Comparison of ENCODE assay signal across 14 cellular contexts in genomic region chr18:35456181-35456850, GRCh38. TPM values are rescaled to one million over a fixed set of nuclear protein-coding genes. Genes with fewer than 3 reads are reported as not detected.
DNase-seq lines count a peak whose midpoint lies in the region; ATAC-seq, FAIRE-seq and TF ChIP-seq lines count a peak whose summit lies in the region.
"Had no signal": no experiment of that assay in that cellular context is flagged by ENCODE, and none has a peak within 500 bp of the region (broad histone marks: within the 10 kb centered on the region; RNA-seq: fewer than 3 reads in every experiment).

No MANE protein-coding gene starts in this region.

- H3K23ac ChIP-seq in H9 (ENCODE audit: insufficient read length, low read depth, low read length): no peak overlapping the region

- no peak overlapping the region for H3T11ph ChIP-seq in H9 (ENCODE audit: low read length)

- no peak overlapping the region for H3K4me3 Mint-ChIP-seq in H9
- H3K4me3 Mint-ChIP-seq: central memory CD8-positive, alpha-beta T cell had no signal

- no peak overlapping the region for H2BK5ac ChIP-seq in H9 (ENCODE audit: insufficient read length, low read length)

- no peak overlapping the region for H2BK120ac ChIP-seq in H9 (ENCODE audit: low read depth, low read length, poor library complexity, severe bottlenecking)

- FAIRE-seq in A549 (lab: Jason Lieb, UNC) (no peak), endothelial cell of umbilical vein (lab: Jason Lieb, UNC) (peak; percentile 83)
- FAIRE-seq: D721Med had no signal

- H4K5ac ChIP-seq in H9 (ENCODE audit: insufficient read length, low read depth, low read length): no peak overlapping the region

- no peaks in the 10 kb centered on the region for H3F3A ChIP-seq in PC-3 (ENCODE audit: low read length, unreplicated experiment)

- no peaks in the 10 kb centered on the region for H3K9me2 ChIP-seq in PC-3 (replicated peaks; ENCODE audit: low read length)

- no peak overlapping the region for H2BK12ac ChIP-seq in H9 (ENCODE audit: insufficient read length, low read depth, low read length)

- POLR2A ChIA-PET in A549 (lab: Yijun Ruan, JAX): interaction anchor here (1.0 to 1.4 kb wide), 3 partner anchors 20 to 124 kb away, joined by 3 to 5 read pairs (median 3); partner anchors contain the start of gene INO80C
- POLR2A ChIA-PET in PC-3 (lab: Charles Lee; ENCODE audit: unreplicated experiment): interaction anchor here (0.6 kb wide), 2 partner anchors 11 to 20 kb away, joined by 3 to 5 read pairs; no protein-coding TSS in a partner anchor
- POLR2A ChIA-PET in endothelial cell of umbilical vein (lab: Charles Lee): interaction anchor here (0.7 kb wide), 1 partner anchor 637 kb away, joined by 7 read pairs; no protein-coding TSS in a partner anchor

- no peak for TF ChIP-seq EP300 in A549 (IDR thresholded peaks at IDR 0.05)

- H3K4me3 ChIP-seq in A549 (no peak overlapping the region), PC-3 (ENCODE audit: low read length) (no peak overlapping the region), endothelial cell of umbilical vein (replicated peaks in 1 of 3; ENCODE audit: insufficient read depth in 1 of 3, low read depth in 1 of 3, low read length in 3 of 3) (no peak overlapping the region), muscle layer of colon (ENCODE audit: low read depth in 1 of 2, low read length in 2 of 2) (no peak overlapping the region)
- H3K4me3 ChIP-seq: vagina had no signal

- H3K79me2 ChIP-seq in PC-3 (ENCODE audit: low read length) (no peaks in the 10 kb centered on the region), endothelial cell of umbilical vein (ENCODE audit: control insufficient read depth, insufficient read depth, low read length) (peaks cover 30% of the 10 kb centered on the region), H9 (ENCODE audit: insufficient read depth, low read length) (no peaks in the 10 kb centered on the region)

- H2AFZ ChIP-seq in PC-3 (ENCODE audit: low read length): peak overlapping the region; percentile 45; the same call in 1 of the 2 replicates
- H2AFZ ChIP-seq in endothelial cell of umbilical vein (ENCODE audit: low read depth, low read length): no peak overlapping the region
- no peak overlapping the region for H2AFZ ChIP-seq in H9 (ENCODE audit: low read length)

- H3K4me1 Mint-ChIP-seq in H9: peaks cover 13 to 14% of the 10 kb centered on the region in 2 experiments
- H3K4me1 Mint-ChIP-seq: central memory CD8-positive, alpha-beta T cell had no signal

- WGBS in A549 (ENCODE audit: missing lambda C conversion rate): 26% methylated on average over 10 of the region's 10 CpGs
- WGBS in H9 (ENCODE audit: extremely low coverage, insufficient read length, low lambda C conversion rate): no CpG with 5 or more reads among the region's 10 CpGs

- H3K14ac ChIP-seq in H9 (ENCODE audit: insufficient read depth, low read length): no peak overlapping the region

- no peak overlapping the region for H2BK15ac ChIP-seq in H9 (ENCODE audit: low read depth, low read length)

- no peaks in the 10 kb centered on the region for H3K23me2 ChIP-seq in H9 (ENCODE audit: insufficient read length, low read depth, low read length, poor library complexity, severe bottlenecking)

- peaks cover 71% of the 10 kb centered on the region for H3K4me1 ChIP-seq in A549
- peaks cover 53% of the 10 kb centered on the region for H3K4me1 ChIP-seq in PC-3 (ENCODE audit: insufficient read depth, low read length)
- H3K4me1 ChIP-seq in endothelial cell of umbilical vein (ENCODE audit: control insufficient read depth, extremely low read depth, insufficient read depth, low read length): peaks cover 60% of the 10 kb centered on the region
- H3K4me1 ChIP-seq in muscle layer of colon (ENCODE audit: insufficient read depth, low read length): peaks cover 47% of the 10 kb centered on the region
- peaks cover 7% of the 10 kb centered on the region; the same call in 1 of the 2 replicates for H3K4me1 ChIP-seq in H9 (ENCODE audit: insufficient read depth, low read length)

- TF ChIP-seq CTCF in A549 (IDR thresholded peaks at IDR 0.05) (no peak), PC-3 (conservative IDR thresholded peaks at IDR 0.05; ENCODE audit: low read depth, low read length) (no peak), endothelial cell of umbilical vein (IDR thresholded peaks at IDR 0.05; ENCODE audit: extremely low read depth in 1 of 2, insufficient read depth in 1 of 2, low read depth in 1 of 2, low read length in 2 of 2) (no peak), H9 (conservative IDR thresholded peaks at IDR 0.05) (no peak)

- H3K9ac ChIP-seq in PC-3 (ENCODE audit: low read length) (no peak overlapping the region), endothelial cell of umbilical vein (replicated peaks; ENCODE audit: extremely low read depth, insufficient read depth, low read length) (peak overlapping the region; percentile 33), muscle layer of colon (ENCODE audit: low read length) (no peak overlapping the region), H9 (ENCODE audit: extremely low read depth, insufficient read length, low read length) (no peak overlapping the region)

- H4K20me1 ChIP-seq in PC-3 (ENCODE audit: low read length) (no peaks in the 10 kb centered on the region), endothelial cell of umbilical vein (replicated peaks; ENCODE audit: control insufficient read depth, extremely low read depth, insufficient read depth, low read length) (no peaks in the 10 kb centered on the region), H9 (ENCODE audit: control insufficient read depth, insufficient read depth, insufficient read length) (no peaks in the 10 kb centered on the region)

- H2BK20ac ChIP-seq in H9 (ENCODE audit: low read depth, low read length, poor library complexity, severe bottlenecking): no peak overlapping the region

- no peak overlapping the region for H3K18ac ChIP-seq in H9 (ENCODE audit: insufficient read length, low read depth, low read length)

- no peaks in the 10 kb centered on the region for H3K9me3 Mint-ChIP-seq in H9
- H3K9me3 Mint-ChIP-seq: central memory CD8-positive, alpha-beta T cell had no signal

- TF ChIP-seq RAD21 in A549 (conservative IDR thresholded peaks at IDR 0.05 in 1 of 2, IDR thresholded peaks at IDR 0.05 in 1 of 2): no peak

- no peaks in the 10 kb centered on the region for H3K9me1 ChIP-seq in endothelial cell of umbilical vein (replicated peaks; ENCODE audit: control insufficient read depth, extremely low read depth, insufficient read depth, low read length)

- H3K56ac ChIP-seq in H9 (ENCODE audit: insufficient read length, low read depth, low read length): no peak overlapping the region

- H3K36me3 Mint-ChIP-seq in H9 (ENCODE audit: insufficient read depth in 1 of 3, low read depth in 3 of 3): no peaks in the 10 kb centered on the region

- H3K27me3 ChIP-seq in PC-3 (ENCODE audit: low read length) (no peaks in the 10 kb centered on the region), endothelial cell of umbilical vein (ENCODE audit: control insufficient read depth in 2 of 2, insufficient read depth in 2 of 2, low read length in 2 of 2) (no peaks in the 10 kb centered on the region), muscle layer of colon (ENCODE audit: control insufficient read depth in 1 of 2, insufficient read depth in 2 of 2, low read length in 2 of 2) (no peaks in the 10 kb centered on the region), H9 (ENCODE audit: insufficient read depth, low read length) (no peaks in the 10 kb centered on the region)
- H3K27me3 ChIP-seq: vagina had no signal

- H3K27ac Mint-ChIP-seq in H9: no peak overlapping the region; a peak in 1 of 7 replicates

- H3K27ac ChIP-seq in A549 (peak overlapping the region; percentile 82 to 96), PC-3 (ENCODE audit: low read length) (peak overlapping the region; percentile 84), endothelial cell of umbilical vein (ENCODE audit: insufficient read depth, low read depth, low read length) (peak overlapping the region; percentile 68), muscle layer of colon (ENCODE audit: low read depth, low read length) (peak overlapping the region; percentile 27), H9 (ENCODE audit: insufficient read length, low read depth, low read length) (no peak overlapping the region)
- H3K27ac ChIP-seq: HL-60, vagina had no signal

- TF ChIP-seq POLR2A in A549 (IDR thresholded peaks at IDR 0.05; ENCODE audit: low read length) (no peak), endothelial cell of umbilical vein (IDR thresholded peaks at IDR 0.05; ENCODE audit: low read depth, low read length) (no peak)

- no peak overlapping the region for H3K4ac ChIP-seq in H9 (ENCODE audit: low read depth, low read length)

- H3K79me1 ChIP-seq in H9 (ENCODE audit: insufficient read depth, low read depth, low read length, poor library complexity, severe bottlenecking): no peaks in the 10 kb centered on the region

- H4K8ac ChIP-seq in H9 (replicated peaks; ENCODE audit: insufficient read length, low read depth, low read length): no peak overlapping the region

- peak; percentile 51 to 54; a peak in 3 of 6 replicates for ATAC-seq in A549
- ATAC-seq in PC-3: peak; percentile 6

- dilution Hi-C loops in endothelial cell of umbilical vein (cut with MboI; ENCODE audit: extremely low pct_ligation_motif_present, low sequenced_read_pairs): no loop called here

- H3K9me3 ChIP-seq in A549 (no peaks in the 10 kb centered on the region), PC-3 (ENCODE audit: low read length) (no peaks in the 10 kb centered on the region), endothelial cell of umbilical vein (replicated peaks; ENCODE audit: control insufficient read depth, insufficient read depth, low read length) (no peaks in the 10 kb centered on the region), muscle layer of colon (ENCODE audit: low read length) (no peaks in the 10 kb centered on the region), H9 (ENCODE audit: control insufficient read depth, low read depth, low read length) (no peaks in the 10 kb centered on the region)
- H3K9me3 ChIP-seq: vagina had no signal

- DNase-seq in A549 (ENCODE audit: low read depth in 1 of 2, low spot score in 1 of 2) (peak in 1 of 2 experiments; percentile 75), PC-3 (peak; percentile 39), endothelial cell of umbilical vein (ENCODE audit: low read depth, low spot score) (peak; percentile 75), NCI-H1417 treated with DMSO at 0.1 percent for 48 hours (lab: John Stamatoyannopoulos, UW) (no peak), hepatic stellate cell (ENCODE audit: low spot score) (no peak), H9 (no peak)
- DNase-seq in activated CD4-positive, alpha-beta T cell treated with anti-CD3 and anti-CD28 coated beads, Interleukin-2, amount 50 U/mL, for 48 hours: no peak
- DNase-seq: activated gamma-delta T cell, NCI-H345 had no signal

- peak overlapping the region; percentile 57 for H3K4me2 ChIP-seq in A549
- H3K4me2 ChIP-seq in PC-3 (ENCODE audit: low read length): peak overlapping the region; percentile 19
- peak overlapping the region; percentile 62 for H3K4me2 ChIP-seq in endothelial cell of umbilical vein (ENCODE audit: insufficient read depth, low read length)
- H3K4me2 ChIP-seq in H9 (ENCODE audit: insufficient read depth, insufficient read length, low read length): no peak overlapping the region

- H3K36me3 ChIP-seq in PC-3 (ENCODE audit: low read depth, low read length) (no peaks in the 10 kb centered on the region), endothelial cell of umbilical vein (ENCODE audit: control insufficient read depth in 2 of 2, extremely low read depth in 1 of 2, insufficient read depth in 2 of 2, low read length in 2 of 2) (peaks cover 0 to 2% of the 10 kb centered on the region in 2 experiments), muscle layer of colon (ENCODE audit: insufficient read depth, low read length) (no peaks in the 10 kb centered on the region)
- H3K36me3 ChIP-seq: vagina had no signal

- BruUV-seq in PC-3 (replicated peaks; lab: Mats Ljungman, UMichigan): no TSS peak
- BruUV-seq in endothelial cell of umbilical vein (replicated peaks; lab: Mats Ljungman, UMichigan): no TSS peak

- no peak overlapping the region for H4K91ac ChIP-seq in H9 (ENCODE audit: insufficient read length, low read depth, low read length)

- CTCF ChIA-PET in A549 (lab: Yijun Ruan, JAX) (interaction anchor here (1.0 to 1.1 kb wide), 2 partner anchors 20 to 38 kb away, joined by 4 read pairs; no protein-coding TSS in a partner anchor), PC-3 (lab: Charles Lee) (no interaction called here), endothelial cell of umbilical vein (lab: Charles Lee) (interaction anchor here (1.3 to 1.5 kb wide), 3 partner anchors 41 to 70 kb away, joined by 5 to 6 read pairs (median 5); partner anchors contain the start of gene INO80C)

- intact Hi-C loops in PC-3 (cut with micrococcal nuclease): no loop called here
- intact Hi-C loops in endothelial cell of umbilical vein (cut with micrococcal nuclease): loop anchor here (5.0 kb wide), 1 partner anchor 516 kb away; the partner anchor contains the start of gene RMP24

- H3K27me3 Mint-ChIP-seq in H9 (ENCODE audit: low read depth): no peaks in the 10 kb centered on the region
- H3K27me3 Mint-ChIP-seq: central memory CD8-positive, alpha-beta T cell had no signal

- H2AK5ac ChIP-seq in H9 (ENCODE audit: insufficient read length, low read length): no peak overlapping the region

RNA-seq across cellular contexts. Expression of gene INO80C, which starts 41.4 kb away (rescaled TPM):
- 22.1 and 22.4 TPM in 2 replicates for polyA plus RNA-seq in A549 (2011; rRNA removed)
- 24.2 TPM in 2 replicates for polyA plus RNA-seq in A549 (2012; cell fraction: cytosol; rRNA removed)
- polyA plus RNA-seq in A549 (2012; cell fraction: nucleus; rRNA removed): 18.3 and 31.9 TPM in 2 replicates
- 30.8 to 34.4 TPM (median 33.3 TPM) in 3 replicates for polyA plus RNA-seq in A549 (2017; fragmentation: RNase III; extraction: RNeasy Plus Mini Kit Qiagen cat#74134 plus additional on column Dnase treatment)
- 13.1 TPM in 2 replicates for polyA minus RNA-seq in A549 (2011; rRNA and poly(A)+ RNA removed)
- total RNA-seq in PC-3 (2014; rRNA removed): 6.8 and 16.1 TPM in 2 replicates
- total RNA-seq in endothelial cell of umbilical vein: 51.4 and 56.0 TPM in 2 replicates
- 41.4 and 43.4 TPM in 2 replicates for polyA plus RNA-seq in endothelial cell of umbilical vein
- polyA plus RNA-seq in endothelial cell of umbilical vein (2011; cell fraction: cytosol; rRNA removed): 60.6 and 66.8 TPM in 2 replicates
- 68.8 and 69.0 TPM in 2 replicates for polyA plus RNA-seq in endothelial cell of umbilical vein (2011; cell fraction: nucleus; rRNA removed)
- polyA plus RNA-seq in endothelial cell of umbilical vein (2012): 29.5 and 34.4 TPM in 2 replicates
- polyA minus RNA-seq in endothelial cell of umbilical vein: 16.2 and 20.7 TPM in 2 replicates
- 10.4 TPM for polyA minus RNA-seq in endothelial cell of umbilical vein (2011; cell fraction: cytosol; rRNA and poly(A)+ RNA removed)
- 30.5 and 36.4 TPM in 2 replicates for polyA minus RNA-seq in endothelial cell of umbilical vein (2011; cell fraction: nucleus; rRNA and poly(A)+ RNA removed)
- 51.1 and 53.3 TPM in 2 replicates for total RNA-seq in H9 (2021)

Comparison
In these comparisons a context has a peak if more than half of its experiments do, and no peak if none do; other contexts are left out.
1. DNase-seq: peak in PC-3 (single experiment) and endothelial cell of umbilical vein (single experiment); none in NCI-H1417 treated with DMSO at 0.1 percent for 48 hours (single experiment), hepatic stellate cell (single experiment), H9 (single experiment) and activated CD4-positive, alpha-beta T cell treated with anti-CD3 and anti-CD28 coated beads, Interleukin-2, amount 50 U/mL, for 48 hours (0 of 2).